ENCODE assay signal across 8 cellular contexts in genomic region chr15:84600331-84600686, GRCh38.
DNase-seq lines count a peak whose midpoint lies in the region; ATAC-seq lines count a peak whose summit lies in the region.

No MANE protein-coding gene starts in this region.

- peak; percentile 6 for ATAC-seq in HG02943 (IDR thresholded peaks at IDR 0.05; ENCODE audit: low read depth, unreplicated experiment)
- no peak for ATAC-seq in HG02623 (IDR thresholded peaks at IDR 0.05; ENCODE audit: unreplicated experiment)

- peak; percentile 56 for DNase-seq in GM04504 (ENCODE audit: low read depth)
- peak; percentile 37 for DNase-seq in NCI-H2107 (lab: John Stamatoyannopoulos, UW)
- peak; percentile 79 for DNase-seq in UCSD-AML1 (lab: John Stamatoyannopoulos, UW; ENCODE audit: unreplicated experiment)
- peak; percentile 64 for DNase-seq in cerebellar cortex (ENCODE audit: low spot score)
- DNase-seq in kidney tubule cell (ENCODE audit: low spot score) = peak; percentile 87
- peak; percentile 33 to 43 for DNase-seq in stimulated activated CD4-positive, alpha-beta T cell treated with anti-CD3 and anti-CD28 coated beads, Interleukin-15, amount 100 ng/mL, for 48 hours (ENCODE audit: low read depth in 2 of 2)

Comparison
In these comparisons a context has a peak if more than half of its experiments do, and no peak if none do; other contexts are left out.
1. DNase-seq: peak in every context shown above with its lines; median percentile 87 in kidney tubule cell; 79 in UCSD-AML1; 64 in cerebellar cortex; 56 in GM04504; 38 in stimulated activated CD4-positive, alpha-beta T cell treated with anti-CD3 and anti-CD28 coated beads, Interleukin-15, amount 100 ng/mL, for 48 hours; 37 in NCI-H2107.